ENCODE assay signal across 14 cellular contexts in the genomic region with DNA sequence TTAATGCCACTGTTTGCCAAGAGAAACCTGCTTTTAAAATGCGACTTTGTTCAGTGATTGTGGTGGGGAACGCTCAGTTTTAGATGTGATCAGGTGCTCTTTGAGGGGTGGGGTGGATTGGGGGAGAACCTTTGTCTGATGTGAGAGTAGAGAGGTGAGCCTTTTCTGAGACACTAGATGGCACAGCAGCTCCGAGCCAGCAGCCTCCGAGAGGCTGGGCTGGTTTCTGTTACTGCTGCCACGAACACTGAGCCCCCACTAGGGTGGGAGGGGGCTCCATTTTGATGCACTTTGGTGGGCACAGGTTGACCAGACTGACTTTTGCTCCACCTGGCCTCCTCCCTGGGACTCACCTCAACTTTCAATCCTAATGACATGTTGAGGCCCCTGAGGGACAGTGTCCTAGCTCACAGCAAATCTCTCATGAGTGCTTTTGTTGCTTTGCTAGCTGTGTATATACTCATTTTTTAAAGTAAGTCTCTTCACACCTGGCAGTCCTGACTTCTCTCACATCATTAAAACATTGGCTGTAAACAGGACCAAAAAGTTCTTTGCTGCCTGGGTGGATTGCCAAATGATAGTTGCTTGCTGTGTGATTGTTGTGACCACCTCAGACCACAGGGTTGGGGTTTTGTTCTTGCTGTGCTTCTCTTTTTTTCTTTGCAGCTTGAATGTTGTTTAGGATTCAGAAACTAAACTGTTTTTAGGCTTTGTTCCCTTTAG.
DNase-seq lines count a peak whose midpoint lies in the region; ATAC-seq and TF ChIP-seq lines count a peak whose summit lies in the region.
"Had no signal": no experiment of that assay in that cellular context is flagged by ENCODE, and none has a peak within 500 bp of the region (broad histone marks: within the 10 kb centered on the region; RNA-seq: fewer than 3 reads in every experiment).

No MANE protein-coding gene starts in this region.

- no peak overlapping the region for H3K14ac ChIP-seq in mesenchymal stem cell (ENCODE audit: low read length in 2 of 2)

- no peak overlapping the region for H2BK15ac ChIP-seq in mesenchymal stem cell (ENCODE audit: low read depth, poor library complexity, severe bottlenecking)

- H3K4me3 ChIP-seq in DND-41 (ENCODE audit: low read depth in 1 of 2, low read length in 2 of 2) (no peak overlapping the region), mesenchymal stem cell (ENCODE audit: insufficient read depth in 1 of 2, low read depth in 1 of 2, low read length in 2 of 2) (no peak overlapping the region), suprapubic skin (no peak overlapping the region)
- H3K4me3 ChIP-seq: ascending aorta, HAP-1, prostate gland had no signal

- no peak overlapping the region for H4K91ac ChIP-seq in mesenchymal stem cell (ENCODE audit: low read length)

- 57% methylated on average over 5 of the region's 5 CpGs for WGBS in mesenchymal stem cell
- WGBS in suprapubic skin, result 96% methylated on average over 2 of the region's 5 CpGs

- H3K79me2 ChIP-seq in DND-41 (ENCODE audit: insufficient read depth, low read length), result no peaks in the 10 kb centered on the region

- H3K4me3 Mint-ChIP-seq in brain, result no peak overlapping the region
- H3K4me3 Mint-ChIP-seq in effector memory CD8-positive, alpha-beta T cell, result no peak overlapping the region
- H3K4me3 Mint-ChIP-seq: CD4-positive, CD25-positive, alpha-beta regulatory T cell had no signal

- no peaks in the 10 kb centered on the region for H3K9me3 ChIP-seq in DND-41 (ENCODE audit: insufficient read depth, low read length, severe bottlenecking)
- H3K9me3 ChIP-seq in mesenchymal stem cell (ENCODE audit: control insufficient read depth, low read length), result no peaks in the 10 kb centered on the region
- no peaks in the 10 kb centered on the region for H3K9me3 ChIP-seq in suprapubic skin
- H3K9me3 ChIP-seq: ascending aorta, HAP-1, prostate gland had no signal

- H3K27ac ChIP-seq in DND-41 (ENCODE audit: low read length) (no peak overlapping the region), mesenchymal stem cell (ENCODE audit: low read length, poor library complexity, severe bottlenecking) (no peak overlapping the region), suprapubic skin (no peak overlapping the region)
- H3K27ac ChIP-seq: ascending aorta, prostate gland had no signal

- peak; percentile 24; the same call in 1 of the 3 replicates for ATAC-seq in DND-41 (ENCODE audit: insufficient read depth, low read depth)
- no peak for ATAC-seq in effector memory CD8-positive, alpha-beta T cell (replicated peaks)
- ATAC-seq in HG03442 (IDR thresholded peaks at IDR 0.05; ENCODE audit: unreplicated experiment), result no peak

- H3K18ac ChIP-seq in mesenchymal stem cell (ENCODE audit: low read depth in 1 of 2, low read length in 2 of 2), result peak overlapping the region; percentile 18 to 43

- no peak overlapping the region for H3K27ac Mint-ChIP-seq in brain
- H3K27ac Mint-ChIP-seq in effector memory CD8-positive, alpha-beta T cell, result no peak overlapping the region
- H3K27ac Mint-ChIP-seq: CD4-positive, CD25-positive, alpha-beta regulatory T cell had no signal

- no peaks in the 10 kb centered on the region for H3K9me3 Mint-ChIP-seq in brain
- H3K9me3 Mint-ChIP-seq in effector memory CD8-positive, alpha-beta T cell, result no peaks in the 10 kb centered on the region
- H3K9me3 Mint-ChIP-seq: CD4-positive, CD25-positive, alpha-beta regulatory T cell had no signal

- H3K9ac ChIP-seq in DND-41 (ENCODE audit: low read depth, low read length) (no peak overlapping the region), mesenchymal stem cell (ENCODE audit: low read length) (no peak overlapping the region)

- no peak for TF ChIP-seq EP300 in suprapubic skin (IDR thresholded peaks at IDR 0.05)

- peaks cover 13% of the 10 kb centered on the region for H3K27me3 Mint-ChIP-seq in brain
- peaks cover 57 to 70% of the 10 kb centered on the region in 2 donors for H3K27me3 Mint-ChIP-seq in effector memory CD8-positive, alpha-beta T cell

- no peak overlapping the region for H2BK12ac ChIP-seq in mesenchymal stem cell (ENCODE audit: low read length in 2 of 2)

- DNase-seq in DND-41, result no peak
- peak; percentile 86 for DNase-seq in MV-4-11 (lab: John Stamatoyannopoulos, UW)
- no peak for DNase-seq in mesenchymal stem cell
- no peak for DNase-seq in NCI-H1105 (lab: John Stamatoyannopoulos, UW)
- DNase-seq in effector memory CD8-positive, alpha-beta T cell, result no peak
- no peak for DNase-seq in suprapubic skin (ENCODE audit: low spot score in 2 of 2)
- DNase-seq: activated T-cell treated with anti-CD3 and anti-CD28 coated beads for 4 hours; CD4-positive, CD25-positive, alpha-beta regulatory T cell; stimulated activated CD4-positive, alpha-beta T cell treated with anti-CD3 and anti-CD28 coated beads, Interleukin-2, amount 100 ng/mL, for 48 hours had no signal

- no peaks in the 10 kb centered on the region for H3K36me3 Mint-ChIP-seq in brain
- no peaks in the 10 kb centered on the region for H3K36me3 Mint-ChIP-seq in effector memory CD8-positive, alpha-beta T cell (ENCODE audit: insufficient read depth)
- H3K36me3 Mint-ChIP-seq: CD4-positive, CD25-positive, alpha-beta regulatory T cell had no signal

- TF ChIP-seq CTCF in DND-41 (IDR thresholded peaks at IDR 0.05; ENCODE audit: borderline replicate concordance, extremely low read depth, low read length, poor library complexity, severe bottlenecking), result no peak
- TF ChIP-seq CTCF in brain (conservative IDR thresholded peaks at IDR 0.05), result peak; percentile 28 to 42
- TF ChIP-seq CTCF in suprapubic skin (IDR thresholded peaks at IDR 0.05), result no peak

- H2AFZ ChIP-seq in DND-41 (ENCODE audit: low read depth, low read length), result no peak overlapping the region
- H2AFZ ChIP-seq in mesenchymal stem cell (ENCODE audit: low read depth, low read length), result no peak overlapping the region

- peaks cover 5% of the 10 kb centered on the region for H3K4me1 Mint-ChIP-seq in brain
- H3K4me1 Mint-ChIP-seq in effector memory CD8-positive, alpha-beta T cell (ENCODE audit: low read depth in 2 of 2), result no peaks in the 10 kb centered on the region
- H3K4me1 Mint-ChIP-seq: CD4-positive, CD25-positive, alpha-beta regulatory T cell had no signal

- TF ChIP-seq POLR2A in suprapubic skin (IDR thresholded peaks at IDR 0.05), result no peak

- no peak overlapping the region for H3K4ac ChIP-seq in mesenchymal stem cell (ENCODE audit: low read depth in 1 of 2, low read length in 2 of 2)

- H3K4me1 ChIP-seq in DND-41 (ENCODE audit: insufficient read depth, low read length), result no peaks in the 10 kb centered on the region
- no peaks in the 10 kb centered on the region for H3K4me1 ChIP-seq in mesenchymal stem cell (ENCODE audit: control insufficient read depth, insufficient read depth, low read depth, low read length)
- peaks cover 2% of the 10 kb centered on the region for H3K4me1 ChIP-seq in suprapubic skin
- H3K4me1 ChIP-seq: ascending aorta, prostate gland had no signal

- no peak overlapping the region for H3K4me2 ChIP-seq in DND-41 (ENCODE audit: insufficient read depth, low read length)
- no peak overlapping the region for H3K4me2 ChIP-seq in mesenchymal stem cell (ENCODE audit: low read length, poor library complexity, severe bottlenecking)

- H3K36me3 ChIP-seq in DND-41 (ENCODE audit: insufficient read depth, low read length) (no peaks in the 10 kb centered on the region), mesenchymal stem cell (ENCODE audit: control insufficient read depth in 1 of 2, insufficient read depth in 2 of 2, low read depth in 1 of 2, low read length in 2 of 2) (no peaks in the 10 kb centered on the region), suprapubic skin (no peaks in the 10 kb centered on the region)
- H3K36me3 ChIP-seq: ascending aorta, HAP-1, prostate gland had no signal

- H4K20me1 ChIP-seq in DND-41 (ENCODE audit: insufficient read depth, low read length), result no peaks in the 10 kb centered on the region

- H3K27me3 ChIP-seq in DND-41 (ENCODE audit: insufficient read depth, low read length, poor library complexity) (peaks cover 5% of the 10 kb centered on the region), mesenchymal stem cell (ENCODE audit: control insufficient read depth in 1 of 2, insufficient read depth in 1 of 2, low read length in 2 of 2) (peaks cover 15 to 23% of the 10 kb centered on the region in 2 experiments), suprapubic skin (no peaks in the 10 kb centered on the region)
- H3K27me3 ChIP-seq: ascending aorta had no signal

- H3K23ac ChIP-seq in mesenchymal stem cell (ENCODE audit: low read length in 2 of 2), result no peak overlapping the region

- no peak overlapping the region for H2AK5ac ChIP-seq in mesenchymal stem cell (ENCODE audit: low read length, severe bottlenecking)

- H4K8ac ChIP-seq in mesenchymal stem cell (ENCODE audit: low read length), result peak overlapping the region; percentile 51

- no peaks in the 10 kb centered on the region for H3K79me1 ChIP-seq in mesenchymal stem cell (replicated peaks; ENCODE audit: low read length, poor library complexity, severe bottlenecking)

- no peak overlapping the region for H2BK120ac ChIP-seq in mesenchymal stem cell (ENCODE audit: low read depth, low read length)

- no peak overlapping the region for H2BK5ac ChIP-seq in mesenchymal stem cell (ENCODE audit: low read depth, low read length, poor library complexity, severe bottlenecking)

Comparison
In these comparisons a context has a peak if more than half of its experiments do, and no peak if none do; other contexts are left out.
1. CTCF ChIP-seq: peak in brain (2 of 2); none in DND-41 (single experiment) and suprapubic skin (0 of 2).